36 cellular contexts compared by ENCODE assay signal in genomic region chr3:62965311-62965710, GRCh38.
DNase-seq lines count a peak whose midpoint lies in the region; ATAC-seq, FAIRE-seq and TF ChIP-seq lines count a peak whose summit lies in the region.
"Had no signal": no experiment of that assay in that cellular context is flagged by ENCODE, and none has a peak within 500 bp of the region (broad histone marks: within the 10 kb centered on the region; RNA-seq: fewer than 3 reads in every experiment).

No MANE protein-coding gene starts in this region.

- TF ChIP-seq RAD21 in A549 (conservative IDR thresholded peaks at IDR 0.05 in 1 of 2, IDR thresholded peaks at IDR 0.05 in 1 of 2), result no peak

- H3K36me3 Mint-ChIP-seq in H9 (ENCODE audit: insufficient read depth in 1 of 3, low read depth in 3 of 3) (peaks cover 0 to 27% (median 26%) of the 10 kb centered on the region in 3 experiments; a peak in 5 of 7 replicates), WTC11 (peaks cover 4% of the 10 kb centered on the region; the same call in 1 of the 2 replicates)
- H3K36me3 Mint-ChIP-seq: activated naive CD4-positive, alpha-beta T cell treated with anti-CD3 and anti-CD28 coated beads, Interleukin-2, amount 50 U/mL, for 24 hours; IgD-negative memory B cell had no signal

- no peak overlapping the region for H2AFZ ChIP-seq in H9 (ENCODE audit: low read length)

- H3K4me1 ChIP-seq in A549, result no peaks in the 10 kb centered on the region
- H3K4me1 ChIP-seq in H9 (ENCODE audit: insufficient read depth, low read length), result peaks cover 14% of the 10 kb centered on the region; the same call in 1 of the 2 replicates
- H3K4me1 ChIP-seq in body of pancreas, result no peaks in the 10 kb centered on the region
- H3K4me1 ChIP-seq: BLaER1, colonic mucosa, heart right ventricle, prostate gland, SJSA1, transverse colon had no signal

- TF ChIP-seq EP300 in A549 (IDR thresholded peaks at IDR 0.05), result no peak

- H3K14ac ChIP-seq in H9 (ENCODE audit: insufficient read depth, low read length), result no peak overlapping the region

- H3K27ac Mint-ChIP-seq in H9 (peak overlapping the region in 2 of 3 experiments; percentile 31 to 66; a peak in 2 of 7 replicates), WTC11 (no peak overlapping the region)
- H3K27ac Mint-ChIP-seq: activated CD4-positive, alpha-beta memory T cell treated with anti-CD3 and anti-CD28 coated beads, Interleukin-2, amount 10 ng/mL, durations not matched to agents 7 days and 5 days; activated naive CD4-positive, alpha-beta T cell treated with anti-CD3 and anti-CD28 coated beads, Interleukin-2, amount 50 U/mL, for 24 hours; activated T-helper 17 cell treated with anti-CD3 and anti-CD28 coated beads, Interleukin-2, amount 50 U/mL, for 72 hours; HFFc6; IgD-negative memory B cell had no signal

- H3K79me1 ChIP-seq in H9 (ENCODE audit: insufficient read depth, low read depth, low read length, poor library complexity, severe bottlenecking), result no peaks in the 10 kb centered on the region

- no peak for FAIRE-seq in A549 (lab: Jason Lieb, UNC)
- FAIRE-seq: TTC549 had no signal

- DNase-seq in A549 (ENCODE audit: low read depth in 1 of 2, low spot score in 1 of 2) (no peak), H9 (no peak), WTC11 (ENCODE audit: low spot score) (no peak), kidney epithelial cell (ENCODE audit: low read depth) (peak; percentile 59), NOMO-1 treated with DMSO at 0.1 percent for 48 hours (lab: John Stamatoyannopoulos, UW; ENCODE audit: unreplicated experiment) (no peak), NCI-H2029 treated with DMSO at 0.1 percent for 48 hours (lab: John Stamatoyannopoulos, UW) (no peak), body of pancreas (no peak)
- DNase-seq: activated CD4-positive, alpha-beta memory T cell treated with anti-CD3 and anti-CD28 coated beads, Interleukin-2, amount 10 ng/mL, durations not matched to agents 7 days and 5 days; activated CD4-positive, alpha-beta T cell treated with anti-CD3 and anti-CD28 coated beads for 1 hour; activated CD8-positive, alpha-beta memory T cell treated with anti-CD3 and anti-CD28 coated beads, Interleukin-2, amount 50 U/mL, for 48 hours; amygdala; colonic mucosa; COR-L47; DMS79; effector CD8-positive, alpha-beta T cell; erythroblast; foreskin fibroblast; heart right ventricle; HFFc6; mesendoderm; NCI-H1092 treated with DMSO at 0.1 percent for 48 hours; NCI-H187; NCI-H2171 treated with DMSO at 0.1 percent for 48 hours; NCI-H524 treated with DMSO at 0.1 percent for 48 hours; stimulated activated CD8-positive, alpha-beta memory T cell treated with anti-CD3 and anti-CD28 coated beads, Interleukin-4, amount 100 ng/mL, for 48 hours; transverse colon had no signal

- no peak overlapping the region for H2BK120ac ChIP-seq in H9 (ENCODE audit: low read depth, low read length, poor library complexity, severe bottlenecking)

- no peaks in the 10 kb centered on the region for H3K27me3 ChIP-seq in H9 (ENCODE audit: insufficient read depth, low read length)
- H3K27me3 ChIP-seq in kidney epithelial cell (ENCODE audit: control insufficient read depth, insufficient read depth, low read length), result no peaks in the 10 kb centered on the region
- H3K27me3 ChIP-seq in body of pancreas, result no peaks in the 10 kb centered on the region
- H3K27me3 ChIP-seq: BLaER1, colonic mucosa, heart right ventricle, SJSA1, transverse colon had no signal

- H3K9me3 Mint-ChIP-seq in H9 (no peaks in the 10 kb centered on the region), WTC11 (no peaks in the 10 kb centered on the region)
- H3K9me3 Mint-ChIP-seq: activated CD4-positive, alpha-beta memory T cell treated with anti-CD3 and anti-CD28 coated beads, Interleukin-2, amount 10 ng/mL, durations not matched to agents 7 days and 5 days; activated naive CD4-positive, alpha-beta T cell treated with anti-CD3 and anti-CD28 coated beads, Interleukin-2, amount 50 U/mL, for 24 hours had no signal

- intact Hi-C loops in body of pancreas (cut with DNase I), result no loop called here

- H2AK5ac ChIP-seq in H9 (ENCODE audit: insufficient read length, low read length), result no peak overlapping the region

- H3K4me2 ChIP-seq in A549, result no peak overlapping the region
- H3K4me2 ChIP-seq in H9 (ENCODE audit: insufficient read depth, insufficient read length, low read length), result no peak overlapping the region
- H3K4me2 ChIP-seq: BLaER1 had no signal

- no peak overlapping the region for H4K8ac ChIP-seq in H9 (replicated peaks; ENCODE audit: insufficient read length, low read depth, low read length)

- no peak overlapping the region for H3K4me3 ChIP-seq in A549
- no peak overlapping the region for H3K4me3 ChIP-seq in kidney epithelial cell (ENCODE audit: low read depth, low read length)
- no peak overlapping the region for H3K4me3 ChIP-seq in body of pancreas
- H3K4me3 ChIP-seq: BLaER1, colonic mucosa, heart right ventricle, prostate gland, SJSA1, transverse colon had no signal

- H3K9ac ChIP-seq in H9 (ENCODE audit: extremely low read depth, insufficient read length, low read length), result no peak overlapping the region
- H3K9ac ChIP-seq: BLaER1 had no signal

- POLR2A ChIA-PET in A549 (lab: Yijun Ruan, JAX) (no interaction called here), WTC11 (lab: Charles Lee) (no interaction called here)

- H2BK15ac ChIP-seq in H9 (ENCODE audit: low read depth, low read length), result no peak overlapping the region

- H4K5ac ChIP-seq in H9 (ENCODE audit: insufficient read length, low read depth, low read length), result no peak overlapping the region

- no peak overlapping the region for H3K18ac ChIP-seq in H9 (ENCODE audit: insufficient read length, low read depth, low read length)

- no peaks in the 10 kb centered on the region for H3K27me3 Mint-ChIP-seq in H9 (ENCODE audit: low read depth)
- no peaks in the 10 kb centered on the region for H3K27me3 Mint-ChIP-seq in WTC11 (ENCODE audit: low read depth)
- H3K27me3 Mint-ChIP-seq: activated CD4-positive, alpha-beta memory T cell treated with anti-CD3 and anti-CD28 coated beads, Interleukin-2, amount 10 ng/mL, durations not matched to agents 7 days and 5 days; activated naive CD4-positive, alpha-beta T cell treated with anti-CD3 and anti-CD28 coated beads, Interleukin-2, amount 50 U/mL, for 24 hours; activated T-helper 17 cell treated with anti-CD3 and anti-CD28 coated beads, Interleukin-2, amount 50 U/mL, for 72 hours; IgD-negative memory B cell had no signal

- H4K91ac ChIP-seq in H9 (ENCODE audit: insufficient read length, low read depth, low read length), result no peak overlapping the region

- no peak overlapping the region for H3K4ac ChIP-seq in H9 (ENCODE audit: low read depth, low read length)

- no peaks in the 10 kb centered on the region for H4K20me1 ChIP-seq in H9 (ENCODE audit: control insufficient read depth, insufficient read depth, insufficient read length)
- H4K20me1 ChIP-seq: BLaER1 had no signal

- H3K27ac ChIP-seq in A549, result no peak overlapping the region
- H3K27ac ChIP-seq in H9 (ENCODE audit: insufficient read length, low read depth, low read length), result no peak overlapping the region
- H3K27ac ChIP-seq in body of pancreas, result no peak overlapping the region
- H3K27ac ChIP-seq: BLaER1, colonic mucosa, heart right ventricle, prostate gland, SJSA1, transverse colon had no signal

- 23% methylated on average over 2 of the region's 2 CpGs for WGBS in A549 (ENCODE audit: missing lambda C conversion rate)
- no CpG with 5 or more reads among the region's 2 CpGs for WGBS in H9 (ENCODE audit: extremely low coverage, insufficient read length, low lambda C conversion rate)
- 78 to 86% methylated on average over 2 of the region's 2 CpGs for WGBS in body of pancreas, 2 donors

- no peak overlapping the region for H3K56ac ChIP-seq in H9 (ENCODE audit: insufficient read length, low read depth, low read length)

- H3K23ac ChIP-seq in H9 (ENCODE audit: insufficient read length, low read depth, low read length), result no peak overlapping the region

- H3K4me3 Mint-ChIP-seq in H9 (no peak overlapping the region), WTC11 (no peak overlapping the region)
- H3K4me3 Mint-ChIP-seq: activated CD4-positive, alpha-beta memory T cell treated with anti-CD3 and anti-CD28 coated beads, Interleukin-2, amount 10 ng/mL, durations not matched to agents 7 days and 5 days; activated naive CD4-positive, alpha-beta T cell treated with anti-CD3 and anti-CD28 coated beads, Interleukin-2, amount 50 U/mL, for 24 hours; activated T-helper 17 cell treated with anti-CD3 and anti-CD28 coated beads, Interleukin-2, amount 50 U/mL, for 72 hours; HFFc6; IgD-negative memory B cell had no signal

- no peak for ATAC-seq in A549
- peak; percentile 15; the same call in 1 of the 2 replicates for ATAC-seq in WTC11
- no peak for ATAC-seq in HG03196 (IDR thresholded peaks at IDR 0.05; ENCODE audit: unreplicated experiment)
- ATAC-seq in body of pancreas, result no peak
- ATAC-seq: activated T-helper 17 cell treated with anti-CD3 and anti-CD28 coated beads, Interleukin-2, amount 50 U/mL, for 72 hours; left lobe of liver; Panc1 had no signal

- H3K9me3 ChIP-seq in A549, result no peaks in the 10 kb centered on the region
- no peaks in the 10 kb centered on the region for H3K9me3 ChIP-seq in H9 (ENCODE audit: control insufficient read depth, low read depth, low read length)
- no peaks in the 10 kb centered on the region for H3K9me3 ChIP-seq in body of pancreas
- H3K9me3 ChIP-seq: BLaER1, colonic mucosa, heart right ventricle, prostate gland, SJSA1, transverse colon had no signal

- TF ChIP-seq CTCF in A549 (IDR thresholded peaks at IDR 0.05) (no peak), H9 (conservative IDR thresholded peaks at IDR 0.05) (no peak), WTC11 (IDR thresholded peaks at IDR 0.05) (no peak), kidney epithelial cell (IDR thresholded peaks at IDR 0.05; ENCODE audit: insufficient read depth, low read length, poor library complexity, severe bottlenecking) (no peak), body of pancreas (IDR thresholded peaks at IDR 0.05) (no peak)

- no peaks in the 10 kb centered on the region; the same call in 1 of the 2 replicates for H3K79me2 ChIP-seq in H9 (ENCODE audit: insufficient read depth, low read length)

- H2BK12ac ChIP-seq in H9 (ENCODE audit: insufficient read length, low read depth, low read length), result no peak overlapping the region

- no peak overlapping the region for H2BK20ac ChIP-seq in H9 (ENCODE audit: low read depth, low read length, poor library complexity, severe bottlenecking)

- TF ChIP-seq POLR2A in A549 (IDR thresholded peaks at IDR 0.05; ENCODE audit: low read length) (no peak), body of pancreas (IDR thresholded peaks at IDR 0.05) (no peak)

- H3K4me1 Mint-ChIP-seq in H9 (peaks cover 20 to 21% of the 10 kb centered on the region in 2 experiments), WTC11 (peaks cover 27% of the 10 kb centered on the region)
- H3K4me1 Mint-ChIP-seq: activated CD4-positive, alpha-beta memory T cell treated with anti-CD3 and anti-CD28 coated beads, Interleukin-2, amount 10 ng/mL, durations not matched to agents 7 days and 5 days; activated naive CD4-positive, alpha-beta T cell treated with anti-CD3 and anti-CD28 coated beads, Interleukin-2, amount 50 U/mL, for 24 hours; activated T-helper 17 cell treated with anti-CD3 and anti-CD28 coated beads, Interleukin-2, amount 50 U/mL, for 72 hours; IgD-negative memory B cell had no signal

- H3T11ph ChIP-seq in H9 (ENCODE audit: low read length), result no peak overlapping the region

- no peaks in the 10 kb centered on the region for H3K23me2 ChIP-seq in H9 (ENCODE audit: insufficient read length, low read depth, low read length, poor library complexity, severe bottlenecking)

- no peak overlapping the region for H2BK5ac ChIP-seq in H9 (ENCODE audit: insufficient read length, low read length)

- H3K36me3 ChIP-seq in kidney epithelial cell (ENCODE audit: control insufficient read depth, insufficient read depth, low read length), result no peaks in the 10 kb centered on the region
- H3K36me3 ChIP-seq in body of pancreas (replicated peaks in 1 of 2; ENCODE audit: insufficient read depth in 1 of 2, low read depth in 2 of 2), result no peaks in the 10 kb centered on the region
- H3K36me3 ChIP-seq: BLaER1, colonic mucosa, heart right ventricle, prostate gland, SJSA1, transverse colon had no signal

- CTCF ChIA-PET in A549 (lab: Yijun Ruan, JAX) (no interaction called here), WTC11 (lab: Charles Lee) (no interaction called here)
